In genomic region chr7:134890246-134891240, GRCh38 we compare ENCODE assay signal across 8 cellular contexts.
DNase-seq lines count a peak whose midpoint lies in the region; ATAC-seq, FAIRE-seq and TF ChIP-seq lines count a peak whose summit lies in the region.

No MANE protein-coding gene starts in this region.

- H3K27ac ChIP-seq in keratinocyte (ENCODE audit: control insufficient read depth, insufficient read depth, low read length): peak overlapping the region; percentile 29
- H3K27ac ChIP-seq in testis: peak overlapping the region; percentile 84 to 91

- H3K36me3 ChIP-seq in keratinocyte (ENCODE audit: control insufficient read depth in 2 of 2, extremely low read depth in 1 of 2, insufficient read depth in 2 of 2, low read length in 2 of 2) (peaks cover 1 to 9% of the 10 kb centered on the region in 2 experiments), testis (ENCODE audit: low read depth, missing control alignments) (no peaks in the 10 kb centered on the region)

- no peaks in the 10 kb centered on the region for H4K20me1 ChIP-seq in keratinocyte (ENCODE audit: control insufficient read depth, extremely low read depth, insufficient read depth, low read length)

- dilution Hi-C loops in keratinocyte (cut with MboI; ENCODE audit: extremely low pct_ligation_motif_present, low sequenced_read_pairs): no loop called here

- 71 to 73% methylated on average over 8 to 10 of the region's 10 CpGs for WGBS in testis, 2 donors

- no peak overlapping the region for H3K9ac ChIP-seq in keratinocyte (ENCODE audit: control insufficient read depth, extremely low read depth, insufficient read depth, low read length)

- no peaks in the 10 kb centered on the region for H3K9me1 ChIP-seq in keratinocyte (ENCODE audit: control insufficient read depth, extremely low read depth, insufficient read depth, low read length)

- H3K27me3 ChIP-seq in keratinocyte (ENCODE audit: control insufficient read depth, extremely low read depth, insufficient read depth, low read length) (no peaks in the 10 kb centered on the region), testis (no peaks in the 10 kb centered on the region)

- H3K4me2 ChIP-seq in keratinocyte (ENCODE audit: control insufficient read depth, extremely low read depth, insufficient read depth, low read depth, low read length): peak overlapping the region; percentile 84

- H3K4me3 Mint-ChIP-seq in activated naive CD4-positive, alpha-beta T cell treated with anti-CD3 and anti-CD28 coated beads, Interleukin-2, amount 10 ng/mL, durations not matched to agents 7 days and 5 days: no peak overlapping the region

- ATAC-seq in HG02798 (IDR thresholded peaks at IDR 0.05; ENCODE audit: poor library complexity, unreplicated experiment): no peak

- H3K4me1 ChIP-seq in keratinocyte (ENCODE audit: control insufficient read depth, extremely low read depth, insufficient read depth, low read length) (peaks cover 41% of the 10 kb centered on the region), testis (peaks cover 23% of the 10 kb centered on the region)

- H2AFZ ChIP-seq in keratinocyte (ENCODE audit: control insufficient read depth, low read length): no peak overlapping the region

- H3K36me3 Mint-ChIP-seq in activated naive CD4-positive, alpha-beta T cell treated with anti-CD3 and anti-CD28 coated beads, Interleukin-2, amount 10 ng/mL, durations not matched to agents 7 days and 5 days: no peaks in the 10 kb centered on the region

- no peak for TF ChIP-seq POLR2A in testis (IDR thresholded peaks at IDR 0.05)

- peaks cover 24% of the 10 kb centered on the region for H3K4me1 Mint-ChIP-seq in activated naive CD4-positive, alpha-beta T cell treated with anti-CD3 and anti-CD28 coated beads, Interleukin-2, amount 10 ng/mL, durations not matched to agents 7 days and 5 days

- H3K27ac Mint-ChIP-seq in activated naive CD4-positive, alpha-beta T cell treated with anti-CD3 and anti-CD28 coated beads, Interleukin-2, amount 10 ng/mL, durations not matched to agents 7 days and 5 days: no peak overlapping the region

- H3K27me3 Mint-ChIP-seq in activated naive CD4-positive, alpha-beta T cell treated with anti-CD3 and anti-CD28 coated beads, Interleukin-2, amount 10 ng/mL, durations not matched to agents 7 days and 5 days: peaks cover 16% of the 10 kb centered on the region

- CTCF ChIA-PET in activated naive CD4-positive, alpha-beta T cell treated with anti-CD3 and anti-CD28 coated beads, Interleukin-2, amount 10 ng/mL, durations not matched to agents 7 days and 5 days (lab: Charles Lee): no interaction called here

- peak; percentile 56 for DNase-seq in NCI-H1092 treated with DMSO at 0.1 percent for 48 hours (lab: John Stamatoyannopoulos, UW)
- DNase-seq in astrocyte of the hippocampus (ENCODE audit: low read depth, low spot score): peak; percentile 87
- peak; percentile 50 for DNase-seq in keratinocyte (ENCODE audit: low read depth, low spot score)
- DNase-seq in testis: no peak
- DNase-seq in activated naive CD4-positive, alpha-beta T cell treated with anti-CD3 and anti-CD28 coated beads, Interleukin-2, amount 10 ng/mL, durations not matched to agents 7 days and 5 days: no peak
- DNase-seq in foreskin melanocyte: no peak
- no peak for DNase-seq in effector CD8-positive, alpha-beta T cell (lab: John Stamatoyannopoulos, UW)

- H3K9me3 Mint-ChIP-seq in activated naive CD4-positive, alpha-beta T cell treated with anti-CD3 and anti-CD28 coated beads, Interleukin-2, amount 10 ng/mL, durations not matched to agents 7 days and 5 days: no peaks in the 10 kb centered on the region

- peaks cover 37% of the 10 kb centered on the region for H3K79me2 ChIP-seq in keratinocyte (ENCODE audit: control insufficient read depth, insufficient read depth, low read length)

- peak overlapping the region in 2 of 3 experiments; percentile 66 to 71 for H3K4me3 ChIP-seq in keratinocyte (ENCODE audit: control insufficient read depth in 2 of 3, extremely low read depth in 1 of 3, insufficient read depth in 2 of 3, low read depth in 1 of 3, low read length in 3 of 3)
- H3K4me3 ChIP-seq in testis: peak overlapping the region; percentile 55 to 64

- intact Hi-C loops in testis (cut with DNase I; ENCODE audit: low total_unique reads): no loop called here

- TF ChIP-seq CTCF in keratinocyte (optimal IDR thresholded peaks at IDR 0.05 in 1 of 3, IDR thresholded peaks at IDR 0.05 in 1 of 3, conservative IDR thresholded peaks at IDR 0.05 in 1 of 3; ENCODE audit: extremely low read depth in 1 of 3, insufficient read depth in 2 of 3, low read length in 3 of 3) (no peak), testis (IDR thresholded peaks at IDR 0.05) (no peak)

- FAIRE-seq in keratinocyte (lab: Jason Lieb, UNC): peak; percentile 61

- H3K9me3 ChIP-seq in keratinocyte (ENCODE audit: control insufficient read depth, low read depth, low read length): no peaks in the 10 kb centered on the region
- H3K9me3 ChIP-seq in testis: no peaks in the 10 kb centered on the region

Comparison
In these comparisons a context has a peak if more than half of its experiments do, and no peak if none do; other contexts are left out.
1. DNase-seq: peak in NCI-H1092 treated with DMSO at 0.1 percent for 48 hours (single experiment), astrocyte of the hippocampus (single experiment) and keratinocyte (single experiment); none in testis (single experiment), activated naive CD4-positive, alpha-beta T cell treated with anti-CD3 and anti-CD28 coated beads, Interleukin-2, amount 10 ng/mL, durations not matched to agents 7 days and 5 days (single experiment), foreskin melanocyte (single experiment) and effector CD8-positive, alpha-beta T cell (single experiment).